In the genomic region with DNA sequence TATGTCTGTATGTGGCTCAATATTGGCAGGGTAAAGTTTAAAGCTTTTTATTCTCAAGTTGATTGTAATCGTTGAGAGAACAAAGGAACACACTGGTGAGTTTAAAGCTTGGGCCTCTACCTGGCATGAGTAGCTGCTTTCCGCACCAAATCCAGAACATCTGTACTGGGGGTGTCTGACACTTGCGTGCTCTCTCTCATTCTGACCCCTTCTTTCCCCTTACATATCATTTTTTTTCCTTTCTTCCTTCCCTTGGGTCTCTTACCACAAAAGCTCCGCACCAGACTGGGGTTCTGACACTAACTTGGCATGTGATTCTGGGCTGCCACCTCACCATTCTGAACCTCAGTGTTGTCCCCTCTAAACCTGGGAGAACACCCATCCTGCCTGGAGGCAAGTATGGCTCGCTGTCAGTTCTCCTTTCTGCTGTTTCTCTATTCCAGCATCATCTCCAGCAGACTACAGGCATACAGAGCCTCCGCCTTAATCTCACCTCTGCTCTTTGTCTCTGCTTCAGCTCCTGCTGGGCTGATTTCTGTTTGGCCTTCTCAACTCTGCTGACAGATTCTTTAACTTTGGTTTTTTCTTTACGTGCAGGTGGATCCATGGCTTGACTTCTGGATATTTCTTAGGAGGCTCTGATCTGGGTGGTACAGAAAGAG, we compare ENCODE assay signal across 6 cellular contexts. TPM values are rescaled to one million over a fixed set of nuclear protein-coding genes. Genes with fewer than 3 reads are reported as not detected.
A peak's percentile ranks its signal among the peaks of the same experiment; 100 is the strongest.
DNase-seq lines count a peak whose midpoint lies in the region; ATAC-seq and TF ChIP-seq lines count a peak whose summit lies in the region.

No MANE protein-coding gene starts in this region.

- ATAC-seq in CD8-positive, alpha-beta T cell: peak; percentile 3
- no peak for ATAC-seq in GM19328 (IDR thresholded peaks at IDR 0.05; ENCODE audit: unreplicated experiment)

- POLR2A ChIA-PET in CD8-positive, alpha-beta T cell (lab: Charles Lee): interaction anchor here (0.8 to 3.1 kb wide), 4 partner anchors 9 to 49 kb away, joined by 3 to 28 read pairs (median 8); partner anchors contain the start of genes C1orf50, P3H1 and ZNF691

- H3K4me3 ChIP-seq in CD8-positive, alpha-beta T cell (ENCODE audit: low read depth, low read length): peak overlapping the region; percentile 56
- peak overlapping the region; percentile 91 for H3K4me3 ChIP-seq in osteoblast (ENCODE audit: insufficient read depth, low read length)

- peak overlapping the region; percentile 77 for H3K4me2 ChIP-seq in osteoblast (ENCODE audit: insufficient read depth, low read length)

- intact Hi-C loops in CD8-positive, alpha-beta T cell (cut with DNase I, micrococcal nuclease): loop anchor here (1.0 to 10.0 kb wide), 6 partner anchors 31 to 1451 kb away; partner anchors contain the start of genes C1orf50 (in 1 of the 2), FOXO6 (in 1 of the 2), P3H1 (in 1 of the 2) and PPCS (in 1 of the 2)

- peaks cover 18% of the 10 kb centered on the region for H3K79me2 ChIP-seq in osteoblast (ENCODE audit: insufficient read depth, low read length)

- CTCF ChIA-PET in CD8-positive, alpha-beta T cell (lab: Charles Lee): interaction anchor here (0.7 to 1.4 kb wide), 4 partner anchors 28 to 50 kb away, joined by 3 to 7 read pairs (median 3); partner anchors contain the start of genes C1orf50 and P3H1

- peak in 2 of 7 experiments; percentile 4 to 12 for DNase-seq in CD8-positive, alpha-beta T cell
- peak in 2 of 61 donors; percentile 14 to 49 for DNase-seq in caudate nucleus (lab: John Stamatoyannopoulos, UW)
- peak; percentile 72 for DNase-seq in osteoblast (ENCODE audit: insufficient read length, low spot score, missing footprints)
- DNase-seq in putamen (ENCODE audit: low spot score): no peak

- H3K4me1 Mint-ChIP-seq in CD8-positive, alpha-beta T cell (ENCODE audit: low read depth): peaks cover 29% of the 10 kb centered on the region

- H3K9me3 Mint-ChIP-seq in CD8-positive, alpha-beta T cell: no peaks in the 10 kb centered on the region

- H3K36me3 Mint-ChIP-seq in CD8-positive, alpha-beta T cell: peaks cover 11% of the 10 kb centered on the region

- no peaks in the 10 kb centered on the region for H3K9me3 ChIP-seq in CD8-positive, alpha-beta T cell (ENCODE audit: low read length)
- H3K9me3 ChIP-seq in KOPT-K1 (ENCODE audit: insufficient read depth, low read length, poor library complexity, severe bottlenecking) (no peaks in the 10 kb centered on the region), osteoblast (ENCODE audit: low read depth, low read length) (no peaks in the 10 kb centered on the region)

- H2AFZ ChIP-seq in osteoblast (ENCODE audit: low read length): peak overlapping the region; percentile 89

- H3K4me3 Mint-ChIP-seq in CD8-positive, alpha-beta T cell: peak overlapping the region; percentile 80

- H3K36me3 ChIP-seq in CD8-positive, alpha-beta T cell (ENCODE audit: insufficient read depth, low read length): no peaks in the 10 kb centered on the region
- H3K36me3 ChIP-seq in KOPT-K1 (ENCODE audit: insufficient read depth, low read length): no peaks in the 10 kb centered on the region
- no peaks in the 10 kb centered on the region for H3K36me3 ChIP-seq in osteoblast (ENCODE audit: insufficient read depth, low read length)

- peak overlapping the region; percentile 85 for H3K27ac Mint-ChIP-seq in CD8-positive, alpha-beta T cell

- no peak for TF ChIP-seq CTCF in CD8-positive, alpha-beta T cell (IDR thresholded peaks at IDR 0.05)
- TF ChIP-seq CTCF in osteoblast (IDR thresholded peaks at IDR 0.05; ENCODE audit: extremely low read depth, low read depth, low read length): no peak

- H4K20me1 ChIP-seq in osteoblast (ENCODE audit: insufficient read depth, low read length): no peaks in the 10 kb centered on the region

- no peaks in the 10 kb centered on the region for H3K27me3 ChIP-seq in CD8-positive, alpha-beta T cell (ENCODE audit: insufficient read depth, low read length)
- no peaks in the 10 kb centered on the region for H3K27me3 ChIP-seq in osteoblast (ENCODE audit: insufficient read depth, low read length)

- H3K27me3 Mint-ChIP-seq in CD8-positive, alpha-beta T cell (ENCODE audit: low read depth): no peaks in the 10 kb centered on the region

- H3K27ac ChIP-seq in CD8-positive, alpha-beta T cell (ENCODE audit: low read depth, low read length): peak overlapping the region; percentile 11
- peak overlapping the region; percentile 97 for H3K27ac ChIP-seq in KOPT-K1 (ENCODE audit: low read depth, low read length, poor library complexity, severe bottlenecking)
- H3K27ac ChIP-seq in caudate nucleus (ENCODE audit: low read depth, low read length): peak overlapping the region; percentile 81
- peak overlapping the region; percentile 8 for H3K27ac ChIP-seq in osteoblast (ENCODE audit: low read depth, low read length)

- H3K4me1 ChIP-seq in CD8-positive, alpha-beta T cell (ENCODE audit: insufficient read depth, low read length): peaks cover 16% of the 10 kb centered on the region
- peaks cover 17% of the 10 kb centered on the region for H3K4me1 ChIP-seq in osteoblast (ENCODE audit: insufficient read depth, low read length)

RNA-seq across cellular contexts. Expression of gene ERMAP, which starts 0.9 kb away (rescaled TPM):
- 1 to 10 TPM; 3.0 to 3.3 TPM for total RNA-seq in CD8-positive, alpha-beta T cell
- total RNA-seq in osteoblast: 21.7 and 29.2 TPM in 2 replicates

RNA-seq across cellular contexts. Expression of gene SVBP, which starts 1.1 kb away (rescaled TPM):
- total RNA-seq in CD8-positive, alpha-beta T cell: 10 to 100 TPM; 17.6 to 18.3 TPM
- 17.0 and 20.0 TPM in 2 replicates for total RNA-seq in osteoblast

RNA-seq across cellular contexts. Expression of gene ZNF691, which starts 30.3 kb away (rescaled TPM):
- total RNA-seq in CD8-positive, alpha-beta T cell: 1 to 10 TPM; 1.1 to 1.3 TPM
- 5.4 and 6.5 TPM in 2 replicates for total RNA-seq in osteoblast

RNA-seq across cellular contexts. Expression of gene TMEM269, which starts 31.3 kb away (rescaled TPM):
- under 1 TPM; 0.44 to 0.57 TPM for total RNA-seq in CD8-positive, alpha-beta T cell
- total RNA-seq in osteoblast: under 0.01 TPM in 2 replicates

RNA-seq across cellular contexts. Expression of gene C1orf50, which starts 49.0 kb away (rescaled TPM):
- total RNA-seq in CD8-positive, alpha-beta T cell: 10 to 100 TPM; 16.1 to 20.3 TPM
- total RNA-seq in osteoblast: 4.7 and 5.9 TPM in 2 replicates

Comparison
In these comparisons a context has a peak if more than half of its experiments do, and no peak if none do; other contexts are left out.
1. H3K27ac ChIP-seq: peak in every context shown above with its lines; median percentile 97 in KOPT-K1; 81 in caudate nucleus; 11 in CD8-positive, alpha-beta T cell; 8 in osteoblast.